In the genomic region with DNA sequence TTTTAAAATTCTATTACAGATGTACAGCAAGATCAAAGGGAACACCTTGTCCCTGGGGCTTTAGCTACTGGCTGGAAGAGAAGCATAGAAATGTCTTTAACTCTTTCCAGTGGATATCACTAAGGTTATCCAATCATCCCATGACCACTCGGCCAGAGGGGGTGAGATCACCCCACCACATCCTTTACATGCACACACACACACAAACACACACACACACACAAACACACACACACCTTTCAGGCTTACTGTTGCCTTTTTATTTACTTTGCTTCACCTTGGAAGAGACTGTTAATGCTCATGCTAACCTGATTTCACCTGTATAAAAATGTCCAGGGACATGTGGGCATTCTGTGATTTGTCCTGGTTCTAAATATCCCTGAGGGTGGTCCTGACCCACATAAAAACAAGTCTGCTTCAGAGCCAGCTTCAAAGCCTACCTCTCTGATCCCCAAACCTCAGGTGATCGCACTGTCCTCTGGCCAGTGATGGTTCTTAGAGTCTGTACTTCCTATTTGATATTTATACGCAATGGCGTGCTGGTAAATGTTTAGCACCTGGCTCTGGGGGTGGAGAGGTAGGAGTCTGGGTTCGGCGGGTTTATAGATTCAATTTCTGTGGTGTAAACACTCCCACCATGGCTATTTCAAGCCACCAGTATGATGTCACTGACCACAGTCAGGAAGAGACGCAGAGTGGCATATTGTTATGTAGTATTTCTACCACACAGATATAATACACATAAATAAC, we compare ENCODE assay signal across 9 cellular contexts.
DNase-seq lines count a peak whose midpoint lies in the region; ATAC-seq and TF ChIP-seq lines count a peak whose summit lies in the region.
"Had no signal": no experiment of that assay in that cellular context is flagged by ENCODE, and none has a peak within 500 bp of the region (broad histone marks: within the 10 kb centered on the region; RNA-seq: fewer than 3 reads in every experiment).

No MANE protein-coding gene starts in this region.

- H3K4me1 ChIP-seq in breast epithelium, result no peaks in the 10 kb centered on the region
- H3K4me1 ChIP-seq in CD8-positive, alpha-beta memory T cell (ENCODE audit: insufficient read depth, low read length), result no peaks in the 10 kb centered on the region

- no peaks in the 10 kb centered on the region for H3K27me3 Mint-ChIP-seq in activated naive CD8-positive, alpha-beta T cell treated with anti-CD3 and anti-CD28 coated beads, Interleukin-2, amount 50 U/mL, for 24 hours
- H3K27me3 Mint-ChIP-seq in CD8-positive, alpha-beta memory T cell, result no peaks in the 10 kb centered on the region

- no peaks in the 10 kb centered on the region for H3K27me3 ChIP-seq in breast epithelium
- no peaks in the 10 kb centered on the region for H3K27me3 ChIP-seq in CD8-positive, alpha-beta memory T cell (ENCODE audit: insufficient read depth, low read length, poor library complexity, severe bottlenecking)

- no peak for TF ChIP-seq CTCF in breast epithelium (IDR thresholded peaks at IDR 0.05)

- CTCF ChIA-PET in CD8-positive, alpha-beta memory T cell (lab: Charles Lee), result no interaction called here

- H3K9me3 ChIP-seq in breast epithelium, result no peaks in the 10 kb centered on the region
- no peaks in the 10 kb centered on the region for H3K9me3 ChIP-seq in CD8-positive, alpha-beta memory T cell (ENCODE audit: low read length)

- no peaks in the 10 kb centered on the region for H3K36me3 ChIP-seq in breast epithelium
- no peaks in the 10 kb centered on the region for H3K36me3 ChIP-seq in CD8-positive, alpha-beta memory T cell (ENCODE audit: insufficient read depth, low read length)

- ATAC-seq in GM21360 (IDR thresholded peaks at IDR 0.05; ENCODE audit: unreplicated experiment) (peak; percentile 81), HG03175 (IDR thresholded peaks at IDR 0.05; ENCODE audit: unreplicated experiment) (peak; percentile 93)
- ATAC-seq in activated naive CD8-positive, alpha-beta T cell treated with anti-CD3 and anti-CD28 coated beads, Interleukin-2, amount 50 U/mL, for 24 hours, result peak; percentile 58

- peaks cover 29% of the 10 kb centered on the region for H3K4me1 Mint-ChIP-seq in activated naive CD8-positive, alpha-beta T cell treated with anti-CD3 and anti-CD28 coated beads, Interleukin-2, amount 50 U/mL, for 24 hours
- H3K4me1 Mint-ChIP-seq in CD8-positive, alpha-beta memory T cell, result peaks cover 14 to 28% (median 19%) of the 10 kb centered on the region in 3 donors

- intact Hi-C loops in breast epithelium (cut with DNase I; ENCODE audit: low total_unique reads), result no loop called here

- no peaks in the 10 kb centered on the region for H3K36me3 Mint-ChIP-seq in activated naive CD8-positive, alpha-beta T cell treated with anti-CD3 and anti-CD28 coated beads, Interleukin-2, amount 50 U/mL, for 24 hours (ENCODE audit: low read depth)
- H3K36me3 Mint-ChIP-seq in CD8-positive, alpha-beta memory T cell, result no peaks in the 10 kb centered on the region

- TF ChIP-seq POLR2A in GM15510 (IDR thresholded peaks at IDR 0.05; ENCODE audit: borderline replicate concordance, extremely low read depth, insufficient read length), result peak; percentile 27
- no peak for TF ChIP-seq POLR2A in breast epithelium (IDR thresholded peaks at IDR 0.05)

- H3K4me3 ChIP-seq in breast epithelium, result no peak overlapping the region
- H3K4me3 ChIP-seq in CD8-positive, alpha-beta memory T cell (ENCODE audit: low read length), result no peak overlapping the region
- H3K4me3 ChIP-seq: skin epidermis had no signal

- H3K27ac Mint-ChIP-seq in activated naive CD8-positive, alpha-beta T cell treated with anti-CD3 and anti-CD28 coated beads, Interleukin-2, amount 50 U/mL, for 24 hours, result peak overlapping the region; percentile 4
- peak overlapping the region in 1 of 8 donors; percentile 15 for H3K27ac Mint-ChIP-seq in CD8-positive, alpha-beta memory T cell

- peaks cover 4% of the 10 kb centered on the region for H3K9me3 Mint-ChIP-seq in activated naive CD8-positive, alpha-beta T cell treated with anti-CD3 and anti-CD28 coated beads, Interleukin-2, amount 50 U/mL, for 24 hours
- H3K9me3 Mint-ChIP-seq in CD8-positive, alpha-beta memory T cell, result no peaks in the 10 kb centered on the region

- H3K27ac ChIP-seq in breast epithelium, result no peak overlapping the region
- H3K27ac ChIP-seq in CD8-positive, alpha-beta memory T cell (ENCODE audit: low read depth, low read length), result no peak overlapping the region
- H3K27ac ChIP-seq: skin epidermis had no signal

- peak; percentile 14 for DNase-seq in activated naive CD8-positive, alpha-beta T cell treated with anti-CD3 and anti-CD28 coated beads, Interleukin-2, amount 50 U/mL, for 24 hours
- DNase-seq in breast epithelium (ENCODE audit: low spot score in 2 of 2) (no peak), 8988T (no peak), RKO (ENCODE audit: low spot score) (no peak)
- no peak for DNase-seq in CD8-positive, alpha-beta memory T cell

- H3K4me3 Mint-ChIP-seq in activated naive CD8-positive, alpha-beta T cell treated with anti-CD3 and anti-CD28 coated beads, Interleukin-2, amount 50 U/mL, for 24 hours, result no peak overlapping the region
- peak overlapping the region in 1 of 7 donors; percentile 44 for H3K4me3 Mint-ChIP-seq in CD8-positive, alpha-beta memory T cell

- POLR2A ChIA-PET in CD8-positive, alpha-beta memory T cell (lab: Charles Lee), result no interaction called here
